20 cellular contexts compared by ENCODE assay signal in the genomic region with DNA sequence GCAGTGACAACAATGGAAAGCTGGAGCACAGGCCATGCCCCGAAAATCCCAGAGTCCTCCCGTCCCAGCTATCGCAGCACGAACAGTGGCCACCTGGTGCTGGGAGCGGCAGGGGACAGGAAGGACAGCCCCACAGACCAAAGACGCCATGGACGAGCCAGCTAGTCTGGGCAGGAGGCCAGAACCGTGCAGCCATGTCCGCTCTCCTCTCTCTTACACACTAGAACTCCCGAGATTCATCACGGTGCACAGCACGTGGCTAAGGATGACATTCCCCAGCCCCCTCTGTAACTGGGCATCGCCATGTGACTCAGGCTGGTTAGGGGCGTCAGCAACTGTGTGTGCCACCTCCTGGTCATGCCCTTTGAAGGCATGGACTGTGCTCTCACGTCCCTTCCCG. TPM values are rescaled to one million over a fixed set of nuclear protein-coding genes. Genes with fewer than 3 reads are reported as not detected.
DNase-seq lines count a peak whose midpoint lies in the region; ATAC-seq and TF ChIP-seq lines count a peak whose summit lies in the region.
"Had no signal": no experiment of that assay in that cellular context is flagged by ENCODE, and none has a peak within 500 bp of the region (broad histone marks: within the 10 kb centered on the region; RNA-seq: fewer than 3 reads in every experiment).

No MANE protein-coding gene starts in this region.

- H3K36me3 Mint-ChIP-seq in naive thymus-derived CD4-positive, alpha-beta T cell = peaks cover 0 to 10% (median 4%) of the 10 kb centered on the region in 5 donors

- H3K36me3 ChIP-seq in psoas muscle (ENCODE audit: insufficient read depth in 1 of 2, low read depth in 1 of 2) = peaks cover 0 to 30% of the 10 kb centered on the region in 2 donors
- H3K36me3 ChIP-seq in naive thymus-derived CD4-positive, alpha-beta T cell (ENCODE audit: control insufficient read depth in 2 of 3, insufficient read depth in 3 of 3, low read length in 3 of 3) = peaks cover 0 to 20% (median 0%) of the 10 kb centered on the region in 3 experiments
- peaks cover 10% of the 10 kb centered on the region for H3K36me3 ChIP-seq in HAP-1 (replicated peaks)
- H3K36me3 ChIP-seq: breast epithelium, ovary had no signal

- POLR2A ChIA-PET in RWPE1 (lab: Yijun Ruan, JAX; ENCODE audit: low non-redundant PET) = no interaction called here
- POLR2A ChIA-PET in naive thymus-derived CD4-positive, alpha-beta T cell (lab: Charles Lee) = interaction anchor here (0.5 kb wide), 1 partner anchor 1054 kb away, joined by 3 read pairs; no protein-coding TSS in a partner anchor

- intact Hi-C loops in cardiac septum (cut with DNase I) = loop anchor here (5.0 kb wide), 2 partner anchors 98 to 248 kb away; no protein-coding TSS in a partner anchor
- intact Hi-C loops in psoas muscle (cut with DNase I) = loop anchor here in 1 of 2 donors (5.0 kb wide), 1 partner anchor 98 kb away; no protein-coding TSS in a partner anchor
- intact Hi-C loops in naive thymus-derived CD4-positive, alpha-beta T cell (cut with micrococcal nuclease) = no loop called here

- H3K4me3 ChIP-seq in psoas muscle = peak overlapping the region; percentile 11
- no peak overlapping the region for H3K4me3 ChIP-seq in naive thymus-derived CD4-positive, alpha-beta T cell (ENCODE audit: low read length)
- H3K4me3 ChIP-seq in HAP-1 = no peak overlapping the region
- H3K4me3 ChIP-seq: breast epithelium, MG63, ovary had no signal

- ATAC-seq in psoas muscle = peak; percentile 52 to 59 (median 54)
- no peak for ATAC-seq in naive thymus-derived CD4-positive, alpha-beta T cell
- ATAC-seq: Panc1 had no signal

- H3K4me3 Mint-ChIP-seq in naive thymus-derived CD4-positive, alpha-beta T cell = no peak overlapping the region
- H3K4me3 Mint-ChIP-seq: memory B cell had no signal

- H3K27me3 Mint-ChIP-seq in naive thymus-derived CD4-positive, alpha-beta T cell = no peaks in the 10 kb centered on the region
- H3K27me3 Mint-ChIP-seq: memory B cell had no signal

- WGBS in psoas muscle, 3 donors = 13 to 22% (median 22%) methylated on average over 16 of the region's 16 CpGs

- H3K9me3 ChIP-seq in psoas muscle = no peaks in the 10 kb centered on the region
- no peaks in the 10 kb centered on the region for H3K9me3 ChIP-seq in naive thymus-derived CD4-positive, alpha-beta T cell (ENCODE audit: control insufficient read depth in 2 of 3, low read length in 3 of 3)
- no peaks in the 10 kb centered on the region for H3K9me3 ChIP-seq in HAP-1
- H3K9me3 ChIP-seq: breast epithelium, MG63, ovary had no signal

- no peaks in the 10 kb centered on the region for H3K9me3 Mint-ChIP-seq in naive thymus-derived CD4-positive, alpha-beta T cell
- H3K9me3 Mint-ChIP-seq: memory B cell had no signal

- in situ Hi-C loops in HAP-1 (cut with MboI; ENCODE audit: low sequenced_read_pairs) = no loop called here

- peak overlapping the region; percentile 3; the same call in 1 of the 2 replicates for H3K27ac ChIP-seq in RWPE1
- H3K27ac ChIP-seq in psoas muscle = peak overlapping the region; percentile 75
- no peak overlapping the region for H3K27ac ChIP-seq in naive thymus-derived CD4-positive, alpha-beta T cell (ENCODE audit: low read depth, low read length)
- H3K27ac ChIP-seq: breast epithelium, ovary had no signal

- peaks cover 29% of the 10 kb centered on the region for H3K4me1 ChIP-seq in psoas muscle
- peaks cover 4 to 5% of the 10 kb centered on the region in 2 donors for H3K4me1 ChIP-seq in naive thymus-derived CD4-positive, alpha-beta T cell (ENCODE audit: control insufficient read depth in 2 of 2, insufficient read depth in 2 of 2, low read length in 2 of 2)
- H3K4me1 ChIP-seq in HAP-1 = peaks cover 3% of the 10 kb centered on the region

- no peaks in the 10 kb centered on the region for H3K27me3 ChIP-seq in psoas muscle (ENCODE audit: insufficient read depth in 3 of 3, low read length in 2 of 3)
- H3K27me3 ChIP-seq in naive thymus-derived CD4-positive, alpha-beta T cell (ENCODE audit: control insufficient read depth in 2 of 2, insufficient read depth in 2 of 2, low read length in 2 of 2) = no peaks in the 10 kb centered on the region
- no peaks in the 10 kb centered on the region for H3K27me3 ChIP-seq in HAP-1 (ENCODE audit: low read depth)
- H3K27me3 ChIP-seq: breast epithelium, MG63, ovary had no signal

- CTCF ChIA-PET in RWPE1 (lab: Yijun Ruan, JAX) = no interaction called here
- CTCF ChIA-PET in naive thymus-derived CD4-positive, alpha-beta T cell (lab: Charles Lee) = interaction anchor here (0.5 kb wide), 1 partner anchor 90 kb away, joined by 3 read pairs; no protein-coding TSS in a partner anchor

- TF ChIP-seq CTCF in RWPE1 (conservative IDR thresholded peaks at IDR 0.05; ENCODE audit: low read depth) (no peak), psoas muscle (IDR thresholded peaks at IDR 0.05) (no peak)

- peak; percentile 83 for DNase-seq in COR-L47 (lab: John Stamatoyannopoulos, UW)
- DNase-seq in RWPE1 (ENCODE audit: low spot score) = no peak
- peak; percentile 91 for DNase-seq in cardiac septum (ENCODE audit: low spot score)
- DNase-seq in psoas muscle = peak; percentile 61 to 84
- no peak for DNase-seq in retina
- DNase-seq in H4 (ENCODE audit: low spot score) = no peak
- no peak for DNase-seq in naive thymus-derived CD4-positive, alpha-beta T cell
- DNase-seq in HAP-1 (ENCODE audit: low spot score in 2 of 2) = no peak
- DNase-seq: activated CD4-positive, alpha-beta T cell treated with anti-CD3 and anti-CD28 coated beads, Interleukin-2, amount 50 U/mL, for 4 hours; HCEC 1CT; MG63; NCI-H446 treated with DMSO at 0.1 percent for 48 hours; stimulated activated CD4-positive, alpha-beta T cell treated with anti-CD3 and anti-CD28 coated beads, Interleukin-2, amount 100 ng/mL, for 48 hours; stimulated activated naive CD4-positive, alpha-beta T cell had no signal

- peaks cover 6 to 22% (median 18%) of the 10 kb centered on the region in 7 donors for H3K4me1 Mint-ChIP-seq in naive thymus-derived CD4-positive, alpha-beta T cell

- H3K27ac Mint-ChIP-seq in naive thymus-derived CD4-positive, alpha-beta T cell = no peak overlapping the region
- H3K27ac Mint-ChIP-seq: memory B cell had no signal

RNA-seq across cellular contexts. Expression of a gene that starts 4.6 kb away (rescaled TPM):
- total RNA-seq in cardiac septum (7.6 TPM), psoas muscle (1 to 10 TPM; 5.3 to 9.1 (median 8.8) TPM)
- polyA plus RNA-seq in psoas muscle = 10 to 100 TPM; 11.2 to 17.8 (median 14.3) TPM
- total RNA-seq in H4 (2014; rRNA removed; shearing (Covaris generic)) = 3.2 and 8.2 TPM in 2 replicates
- 10 to 100 TPM in 3 of 5 experiments, 1 to 10 TPM in 2; 4.2 to 13.8 (median 11.7) TPM for total RNA-seq in naive thymus-derived CD4-positive, alpha-beta T cell
- 10 to 100 TPM; 17.8 TPM for polyA plus RNA-seq in naive thymus-derived CD4-positive, alpha-beta T cell

RNA-seq across cellular contexts. Expression of a gene that starts 17.6 kb away (rescaled TPM):
- 0.11 TPM for total RNA-seq in cardiac septum
- not detected for total RNA-seq in psoas muscle
- under 1 TPM in 2 of 3 donors, not detected in 1; under 0.01 to 0.03 TPM for polyA plus RNA-seq in psoas muscle
- total RNA-seq in H4 (2014; rRNA removed; shearing (Covaris generic)) = not detected in 2 replicates
- not detected for total RNA-seq in naive thymus-derived CD4-positive, alpha-beta T cell
- polyA plus RNA-seq in naive thymus-derived CD4-positive, alpha-beta T cell = not detected
- total RNA-seq: T-helper 2 cell treated with Interferon-gamma antibody and Interleukin-4, amounts not matched to agents 100 ng/mL and 5 ng/mL, for 36 hours had no signal
- polyA plus RNA-seq: BJ had no signal

RNA-seq across cellular contexts. Expression of a gene that starts 22.3 kb away (rescaled TPM):
- 21.5 TPM for total RNA-seq in cardiac septum
- total RNA-seq in psoas muscle = 10 to 100 TPM; 11.3 to 19.5 (median 14.9) TPM
- 10 to 100 TPM in 2 of 3 donors, 1 to 10 TPM in 1; 9.9 to 15.0 (median 13.4) TPM for polyA plus RNA-seq in psoas muscle
- 21.5 and 26.9 TPM in 2 replicates for total RNA-seq in H4 (2014; rRNA removed; shearing (Covaris generic))
- total RNA-seq in naive thymus-derived CD4-positive, alpha-beta T cell = 10 to 100 TPM in 2 of 5 experiments, 1 to 10 TPM in 3; 4.1 to 26.0 (median 7.2) TPM
- polyA plus RNA-seq in naive thymus-derived CD4-positive, alpha-beta T cell = 1 to 10 TPM; 2.9 to 3.8 TPM

RNA-seq across cellular contexts. Expression of a gene that starts 51.2 kb away (rescaled TPM):
- total RNA-seq in cardiac septum = 0.32 TPM
- under 1 TPM in 3 of 4 donors, not detected in 1; 0.15 to 0.47 (median 0.29) TPM for total RNA-seq in psoas muscle
- under 1 TPM; 0.04 to 0.18 (median 0.13) TPM for polyA plus RNA-seq in psoas muscle
- 13.5 and 13.9 TPM in 2 replicates for total RNA-seq in H4 (2014; rRNA removed; shearing (Covaris generic))
- 10 to 100 TPM in 1 of 5 experiments, under 1 TPM in 2, not detected in 2; 0.30 to 55.5 (median 0.61) TPM for total RNA-seq in naive thymus-derived CD4-positive, alpha-beta T cell
- not detected for polyA plus RNA-seq in naive thymus-derived CD4-positive, alpha-beta T cell

Comparison
In these comparisons a context has a peak if more than half of its experiments do, and no peak if none do; other contexts are left out.
1. DNase-seq: peak in COR-L47 (single experiment), cardiac septum (single experiment) and psoas muscle (2 of 2); none in RWPE1 (single experiment), retina (single experiment), H4 (single experiment), naive thymus-derived CD4-positive, alpha-beta T cell (0 of 9) and HAP-1 (0 of 2).